ENCODE assay signal across 31 cellular contexts in genomic region chr11:120308081-120308480, GRCh38.
"Had no signal": no experiment of that assay in that cellular context is flagged by ENCODE, and none has a peak within 500 bp of the region (broad histone marks: within the 10 kb centered on the region; RNA-seq: fewer than 3 reads in every experiment).

No MANE protein-coding gene starts in this region.

- H3K4me3 ChIP-seq: body of pancreas, colonic mucosa, esophagus muscularis mucosa, gastroesophageal sphincter had no signal

- H3K4me1 ChIP-seq: body of pancreas, esophagus muscularis mucosa, gastroesophageal sphincter had no signal

- H3K36me3 ChIP-seq: colonic mucosa, esophagus muscularis mucosa, gastroesophageal sphincter had no signal

- ATAC-seq: activated CD4-positive, alpha-beta T cell treated with anti-CD3 and anti-CD28 coated beads for 36 hours; activated CD8-positive, alpha-beta memory T cell treated with anti-CD3 and anti-CD28 coated beads, Interleukin-2, amount 10 ng/mL, durations not matched to agents 7 days and 5 days; activated CD8-positive, alpha-beta T cell treated with anti-CD3 and anti-CD28 coated beads, Interleukin-2, amount 10 ng/mL, durations not matched to agents 7 days and 5 days; body of pancreas; gastroesophageal sphincter; T-cell had no signal

- H3K27ac Mint-ChIP-seq: activated CD4-positive, alpha-beta memory T cell treated with anti-CD3 and anti-CD28 coated beads for 36 hours; activated CD4-positive, alpha-beta T cell treated with anti-CD3 and anti-CD28 coated beads for 36 hours; activated CD4-positive, alpha-beta T cell treated with anti-CD3 and anti-CD28 coated beads, Interleukin-2, amount 10 ng/mL, durations not matched to agents 24 days and 14 days; activated CD8-positive, alpha-beta memory T cell treated with anti-CD3 and anti-CD28 coated beads, Interleukin-2, amount 10 ng/mL, durations not matched to agents 7 days and 5 days; activated CD8-positive, alpha-beta T cell treated with anti-CD3 and anti-CD28 coated beads, Interleukin-2, amount 10 ng/mL, durations not matched to agents 7 days and 5 days; activated naive CD4-positive, alpha-beta T cell treated with anti-CD3 and anti-CD28 coated beads for 36 hours; activated naive CD8-positive, alpha-beta T cell; activated T-helper 1 cell treated with anti-CD3 and anti-CD28 coated beads, Interleukin-12 subunit alpha, Interleukin-12 subunit beta, Interleukin-2, Interleukin-4 antibody, amounts not matched to agents 30 ng/mL and 10 ng/mL and 1 ng/mL, durations not matched to agents 14 hours and 24 hours and 36 hours; activated T-helper 2 cell treated with anti-CD3 and anti-CD28 coated beads, Interferon-gamma antibody, Interleukin-2, Interleukin-4, amounts not matched to agents 10 μg/mL and 5 μg/mL and 100 μg/mL, durations not matched to agents 14 hours and 24 hours and 36 hours; endodermal cell; T-cell; T-helper 1 cell treated with Interleukin-12 subunit alpha and Interleukin-12 subunit beta and Interleukin-4 antibody, amounts not matched to agents 30 μg/mL and 1 μg/mL, for 36 hours; T-helper 2 cell treated with Interferon-gamma antibody and Interleukin-4, amounts not matched to agents 5 μg/mL and 100 μg/mL, for 36 hours had no signal

- H3K4me1 Mint-ChIP-seq: activated CD4-positive, alpha-beta T cell treated with anti-CD3 and anti-CD28 coated beads for 36 hours; T-cell had no signal

- H3K27me3 Mint-ChIP-seq: activated naive CD8-positive, alpha-beta T cell had no signal

- H3K9me3 ChIP-seq: body of pancreas, colonic mucosa, esophagus muscularis mucosa, gastroesophageal sphincter had no signal

- H3K27me3 ChIP-seq: body of pancreas, colonic mucosa had no signal

- H3K36me3 Mint-ChIP-seq: activated CD4-positive, alpha-beta memory T cell treated with anti-CD3 and anti-CD28 coated beads for 36 hours; activated CD8-positive, alpha-beta memory T cell treated with anti-CD3 and anti-CD28 coated beads, Interleukin-2, amount 10 ng/mL, durations not matched to agents 7 days and 5 days; activated naive CD8-positive, alpha-beta T cell; T-cell had no signal

- H3K4me3 Mint-ChIP-seq: activated CD4-positive, alpha-beta memory T cell treated with anti-CD3 and anti-CD28 coated beads for 36 hours; activated CD4-positive, alpha-beta T cell treated with anti-CD3 and anti-CD28 coated beads for 36 hours; activated CD4-positive, alpha-beta T cell treated with anti-CD3 and anti-CD28 coated beads, Interleukin-2, amount 10 ng/mL, durations not matched to agents 24 days and 14 days; activated CD8-positive, alpha-beta memory T cell treated with anti-CD3 and anti-CD28 coated beads, Interleukin-2, amount 10 ng/mL, durations not matched to agents 7 days and 5 days; activated CD8-positive, alpha-beta T cell treated with anti-CD3 and anti-CD28 coated beads, Interleukin-2, amount 10 ng/mL, durations not matched to agents 7 days and 5 days; activated naive CD4-positive, alpha-beta T cell treated with anti-CD3 and anti-CD28 coated beads for 36 hours; activated naive CD8-positive, alpha-beta T cell; activated T-helper 1 cell treated with anti-CD3 and anti-CD28 coated beads, Interleukin-12 subunit alpha, Interleukin-12 subunit beta, Interleukin-2, Interleukin-4 antibody, amounts not matched to agents 30 ng/mL and 10 ng/mL and 1 ng/mL, durations not matched to agents 14 hours and 24 hours and 36 hours; endodermal cell; T-cell; T-helper 1 cell treated with Interleukin-12 subunit alpha and Interleukin-12 subunit beta and Interleukin-4 antibody, amounts not matched to agents 30 μg/mL and 1 μg/mL, for 36 hours; T-helper 2 cell treated with Interferon-gamma antibody and Interleukin-4, amounts not matched to agents 5 μg/mL and 100 μg/mL, for 36 hours had no signal

- DNase-seq: activated CD4-positive, alpha-beta memory T cell treated with anti-CD3 and anti-CD28 coated beads for 36 hours; activated CD4-positive, alpha-beta T cell treated with anti-CD3 and anti-CD28 coated beads for 36 hours; activated CD4-positive, alpha-beta T cell treated with anti-CD3 and anti-CD28 coated beads, Interleukin-2, amount 10 ng/mL, durations not matched to agents 24 days and 14 days; activated CD4-positive, CD25-positive, alpha-beta regulatory T cell; activated CD4-positive, CD25-positive, alpha-beta regulatory T cell treated with anti-CD3 and anti-CD28 coated beads, Interleukin-2, amount 50 U/mL, for 72 hours; activated CD8-positive, alpha-beta memory T cell treated with anti-CD3 and anti-CD28 coated beads, Interleukin-2, amount 10 ng/mL, durations not matched to agents 7 days and 5 days; activated CD8-positive, alpha-beta memory T cell treated with anti-CD3 and anti-CD28 coated beads, Interleukin-2, amount 50 U/mL, for 4 hours; activated CD8-positive, alpha-beta T cell treated with anti-CD3 and anti-CD28 coated beads, Interleukin-2, amount 10 ng/mL, durations not matched to agents 7 days and 5 days; activated effector memory CD4-positive, alpha-beta T cell treated with anti-CD3 and anti-CD28 coated beads, Interleukin-2, amount 50 U/mL, for 16 hours; activated naive CD4-positive, alpha-beta T cell treated with anti-CD3 and anti-CD28 coated beads for 36 hours; activated T-cell treated with anti-CD3 and anti-CD28 coated beads, Interleukin-2, amount 50 U/mL, for 1 hour; activated T-cell treated with anti-CD3 and anti-CD28 coated beads, Interleukin-2, amount 50 U/mL, for 48 hours; amniotic stem cell; aorta; body of pancreas; caudate nucleus; colonic mucosa; effector memory CD4-positive, alpha-beta T cell; endodermal cell; foreskin melanocyte; head of caudate nucleus; SW 1271; T-cell; T1000 had no signal

- H3K27ac ChIP-seq: body of pancreas, colonic mucosa, esophagus muscularis mucosa, gastroesophageal sphincter had no signal
